ENCODE assay signal across 17 cellular contexts in the genomic region with DNA sequence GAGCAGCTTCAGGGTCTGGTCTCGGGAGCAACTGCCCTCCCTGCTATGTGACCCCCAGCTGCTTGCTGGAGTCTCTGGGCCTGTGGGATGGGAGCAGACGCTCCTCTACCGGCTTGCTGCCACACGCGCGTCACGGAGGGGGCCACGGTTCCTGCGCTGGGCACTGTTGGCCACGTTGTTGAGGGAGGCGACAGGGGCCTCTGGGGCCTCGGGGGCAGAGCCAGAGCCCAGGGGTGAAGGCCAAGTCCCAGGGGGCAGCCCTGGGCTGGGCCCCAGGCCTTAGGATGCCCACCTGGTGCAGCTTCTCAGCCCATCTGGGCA.
"Had no signal": no experiment of that assay in that cellular context is flagged by ENCODE, and none has a peak within 500 bp of the region (broad histone marks: within the 10 kb centered on the region; RNA-seq: fewer than 3 reads in every experiment).

No MANE protein-coding gene starts in this region.

- H3K9me3 ChIP-seq: adrenal gland, thoracic aorta, vagina had no signal

- H3K27me3 ChIP-seq: adrenal gland, vagina had no signal

- H3K4me1 ChIP-seq: adrenal gland had no signal

- H3K27ac Mint-ChIP-seq: activated naive CD4-positive, alpha-beta T cell treated with anti-CD3 and anti-CD28 coated beads, Interleukin-2, amount 10 ng/mL, durations not matched to agents 7 days and 5 days; activated T-helper 17 cell treated with anti-CD3 and anti-CD28 coated beads, Interleukin-2, amount 50 U/mL, for 72 hours; stimulated activated naive CD8-positive, alpha-beta T cell treated with anti-CD3 and anti-CD28 coated beads, Interleukin-15, Interleukin-2, amounts not matched to agents 100 ng/mL and 50 ng/mL, for 24 hours had no signal

- DNase-seq: activated CD4-positive, alpha-beta T cell treated with anti-CD3 and anti-CD28 coated beads, Interleukin-2, amount 50 U/mL, for 1 hour; activated CD4-positive, CD25-positive, alpha-beta regulatory T cell; activated naive CD4-positive, alpha-beta T cell treated with anti-CD3 and anti-CD28 coated beads, Interleukin-2, amount 10 ng/mL, durations not matched to agents 7 days and 5 days; activated T-cell treated with anti-CD3 and anti-CD28 coated beads for 4 hours; adrenal gland; glutamatergic neuron; midbrain; natural killer cell; nucleus accumbens; stimulated activated CD4-positive, alpha-beta T cell treated with anti-CD3 and anti-CD28 coated beads, Interleukin-4, amount 100 ng/mL, for 1 hour; T-helper 2 cell had no signal

- H3K27me3 Mint-ChIP-seq: activated naive CD4-positive, alpha-beta T cell treated with anti-CD3 and anti-CD28 coated beads, Interleukin-2, amount 10 ng/mL, durations not matched to agents 7 days and 5 days; activated T-helper 17 cell treated with anti-CD3 and anti-CD28 coated beads, Interleukin-2, amount 50 U/mL, for 72 hours; central memory CD8-positive, alpha-beta T cell; stimulated activated naive CD8-positive, alpha-beta T cell treated with anti-CD3 and anti-CD28 coated beads, Interleukin-15, Interleukin-2, amounts not matched to agents 100 ng/mL and 50 ng/mL, for 24 hours had no signal

- ATAC-seq: activated T-helper 17 cell treated with anti-CD3 and anti-CD28 coated beads, Interleukin-2, amount 50 U/mL, for 72 hours; natural killer cell had no signal

- H3K27ac ChIP-seq: thoracic aorta, vagina had no signal

- H3K36me3 Mint-ChIP-seq: activated naive CD4-positive, alpha-beta T cell treated with anti-CD3 and anti-CD28 coated beads, Interleukin-2, amount 10 ng/mL, durations not matched to agents 7 days and 5 days; natural killer cell had no signal

- H3K4me3 Mint-ChIP-seq: activated naive CD4-positive, alpha-beta T cell treated with anti-CD3 and anti-CD28 coated beads, Interleukin-2, amount 10 ng/mL, durations not matched to agents 7 days and 5 days; activated T-helper 17 cell treated with anti-CD3 and anti-CD28 coated beads, Interleukin-2, amount 50 U/mL, for 72 hours; central memory CD8-positive, alpha-beta T cell; natural killer cell; stimulated activated naive CD8-positive, alpha-beta T cell treated with anti-CD3 and anti-CD28 coated beads, Interleukin-15, Interleukin-2, amounts not matched to agents 100 ng/mL and 50 ng/mL, for 24 hours had no signal

- H3K9me3 Mint-ChIP-seq: activated naive CD4-positive, alpha-beta T cell treated with anti-CD3 and anti-CD28 coated beads, Interleukin-2, amount 10 ng/mL, durations not matched to agents 7 days and 5 days; activated T-helper 17 cell treated with anti-CD3 and anti-CD28 coated beads, Interleukin-2, amount 50 U/mL, for 72 hours; central memory CD8-positive, alpha-beta T cell; natural killer cell; stimulated activated naive CD8-positive, alpha-beta T cell treated with anti-CD3 and anti-CD28 coated beads, Interleukin-15, Interleukin-2, amounts not matched to agents 100 ng/mL and 50 ng/mL, for 24 hours had no signal

- H3K36me3 ChIP-seq: adrenal gland, thoracic aorta, vagina had no signal

- H3K4me3 ChIP-seq: adrenal gland, lung, thoracic aorta, vagina had no signal

- H3K4me1 Mint-ChIP-seq: activated naive CD4-positive, alpha-beta T cell treated with anti-CD3 and anti-CD28 coated beads, Interleukin-2, amount 10 ng/mL, durations not matched to agents 7 days and 5 days; activated T-helper 17 cell treated with anti-CD3 and anti-CD28 coated beads, Interleukin-2, amount 50 U/mL, for 72 hours; central memory CD8-positive, alpha-beta T cell had no signal
